ENCODE assay signal across 8 cellular contexts in genomic region chr5:111223790-111224560, GRCh38. TPM values are rescaled to one million over a fixed set of nuclear protein-coding genes. Genes with fewer than 3 reads are reported as not detected.
A peak's percentile ranks its signal among the peaks of the same experiment; 100 is the strongest.
DNase-seq lines count a peak whose midpoint lies in the region; ATAC-seq and TF ChIP-seq lines count a peak whose summit lies in the region.

CAMK4 (plus strand) TSS chr5:111224384; CDS start chr5:111224484, 100 bp downstream.

- peak within 1 kb of the TSS; percentile 84 for H3K9ac ChIP-seq in HUES64 (ENCODE audit: low read depth, low read length)

- TF ChIP-seq EP300 in ovary (IDR thresholded peaks at IDR 0.05), result no peak

- H3K27me3 ChIP-seq in HUES64 (ENCODE audit: insufficient read depth, low read length) (peaks cover 36% of the 10 kb centered on the region), SJCRH30 (no peaks in the 10 kb centered on the region), ovary (no peaks in the 10 kb centered on the region), thyroid gland (no peaks in the 10 kb centered on the region)

- H3K9me3 ChIP-seq in HUES64 (ENCODE audit: insufficient read depth, low read depth, low read length) (no peaks in the 10 kb centered on the region), SJCRH30 (replicated peaks) (no peaks in the 10 kb centered on the region), ovary (no peaks in the 10 kb centered on the region), thyroid gland (no peaks in the 10 kb centered on the region)

- no peaks in the 10 kb centered on the region for H3K9me3 Mint-ChIP-seq in activated naive CD4-positive, alpha-beta T cell treated with anti-CD3 and anti-CD28 coated beads for 36 hours

- under 1% methylated on average over 87 of the region's 88 CpGs for WGBS in HUES64
- WGBS in ovary, 3 donors, result 1% methylated on average over 48 to 88 of the region's 88 CpGs
- WGBS in thyroid gland, 2 donors, result 0% methylated on average over 3 to 13 of the region's 88 CpGs

- peak within 1 kb of the TSS; percentile 97 for H3K27ac Mint-ChIP-seq in activated naive CD4-positive, alpha-beta T cell treated with anti-CD3 and anti-CD28 coated beads for 36 hours

- CTCF ChIA-PET in activated naive CD4-positive, alpha-beta T cell treated with anti-CD3 and anti-CD28 coated beads for 36 hours (lab: Charles Lee), result interaction anchor here (0.8 to 4.2 kb wide), 16 partner anchors 8 to 132 kb away, joined by 3 to 40 read pairs (median 4); partner anchors contain the start of gene WDR36

- peak; percentile 45 for DNase-seq in DMS79 (lab: John Stamatoyannopoulos, UW)
- DNase-seq in SJCRH30, result peak; percentile 86 to 87
- DNase-seq in activated naive CD4-positive, alpha-beta T cell treated with anti-CD3 and anti-CD28 coated beads for 36 hours, result peak; percentile 75
- peak; percentile 93 for DNase-seq in glomerular visceral epithelial cell (ENCODE audit: extremely low spot score)
- DNase-seq in ovary, result peak; percentile 58 to 78 (median 75)
- peak; percentile 54 to 60 for DNase-seq in thyroid gland

- no peaks in the 10 kb centered on the region for H3K36me3 ChIP-seq in HUES64 (ENCODE audit: insufficient read depth, low read length)
- H3K36me3 ChIP-seq in SJCRH30, result no peaks in the 10 kb centered on the region
- H3K36me3 ChIP-seq in ovary, result no peaks in the 10 kb centered on the region
- H3K36me3 ChIP-seq in thyroid gland, result no peaks in the 10 kb centered on the region

- H3K27me3 Mint-ChIP-seq in activated naive CD4-positive, alpha-beta T cell treated with anti-CD3 and anti-CD28 coated beads for 36 hours (ENCODE audit: low read depth), result no peaks in the 10 kb centered on the region

- TF ChIP-seq CTCF in ovary (IDR thresholded peaks at IDR 0.05), result no peak
- peak in 1 of 6 experiments; percentile 7 for TF ChIP-seq CTCF in thyroid gland (IDR thresholded peaks at IDR 0.05)

- H3K27ac ChIP-seq in HUES64 (ENCODE audit: low read depth, low read length), result no peak within 1 kb of the TSS
- peak within 1 kb of the TSS; percentile 42 for H3K27ac ChIP-seq in SJCRH30
- no peak within 1 kb of the TSS for H3K27ac ChIP-seq in ovary
- no peak within 1 kb of the TSS for H3K27ac ChIP-seq in thyroid gland

- H3K4me3 Mint-ChIP-seq in activated naive CD4-positive, alpha-beta T cell treated with anti-CD3 and anti-CD28 coated beads for 36 hours, result peak within 1 kb of the TSS; percentile 95

- peaks cover 6% of the 10 kb centered on the region for H3K36me3 Mint-ChIP-seq in activated naive CD4-positive, alpha-beta T cell treated with anti-CD3 and anti-CD28 coated beads for 36 hours (ENCODE audit: low read depth)

- TF ChIP-seq POLR2A in ovary (IDR thresholded peaks at IDR 0.05) (no peak), thyroid gland (IDR thresholded peaks at IDR 0.05) (no peak)

- peak within 1 kb of the TSS; percentile 91 for H3K4me3 ChIP-seq in HUES64 (ENCODE audit: low read length)
- H3K4me3 ChIP-seq in SJCRH30, result peak within 1 kb of the TSS; percentile 84
- peak within 1 kb of the TSS; percentile 53 for H3K4me3 ChIP-seq in ovary
- peak within 1 kb of the TSS; percentile 32 to 47 (median 37) for H3K4me3 ChIP-seq in thyroid gland (replicated peaks in 1 of 3)

- peak; percentile 72 for ATAC-seq in GM21515 (IDR thresholded peaks at IDR 0.05; ENCODE audit: unreplicated experiment)

- H3K4me1 ChIP-seq in HUES64 (ENCODE audit: insufficient read depth, low read length) (peaks cover 21% of the 10 kb centered on the region), SJCRH30 (no peaks in the 10 kb centered on the region; the same call in 1 of the 2 replicates), ovary (ENCODE audit: insufficient read depth) (peaks cover 2% of the 10 kb centered on the region), thyroid gland (peaks cover 10 to 12% of the 10 kb centered on the region in 2 donors)

- H3K4me1 Mint-ChIP-seq in activated naive CD4-positive, alpha-beta T cell treated with anti-CD3 and anti-CD28 coated beads for 36 hours (ENCODE audit: low read depth), result peaks cover 25% of the 10 kb centered on the region

- intact Hi-C loops in activated naive CD4-positive, alpha-beta T cell treated with anti-CD3 and anti-CD28 coated beads for 36 hours (cut with micrococcal nuclease), result loop anchor here (1.0 to 10.0 kb wide), 6 partner anchors 13 to 1809 kb away; partner anchors contain the start of gene WDR36
- intact Hi-C loops in ovary (cut with DNase I) (no loop called here), thyroid gland (cut with DNase I) (no loop called here)

RNA-seq across cellular contexts. Expression of gene CAMK4, which starts in this region (rescaled TPM):
- polyA plus RNA-seq in HUES64 (2013, experiment 1 of 2), result 3.9 TPM
- 6.1 TPM for polyA plus RNA-seq in HUES64 (2013, experiment 2 of 2)
- 18.1 and 19.3 TPM in 2 replicates for total RNA-seq in SJCRH30 (2014; rRNA removed; shearing (Covaris generic))
- total RNA-seq in activated naive CD4-positive, alpha-beta T cell treated with anti-CD3 and anti-CD28 coated beads for 36 hours, result 10 to 100 TPM; 40.6 to 44.4 TPM
- total RNA-seq in ovary, result 1 to 10 TPM in 5 of 7 donors, under 1 TPM in 2; 0.36 to 5.0 (median 1.7) TPM
- 1 to 10 TPM in 1 of 2 donors, under 1 TPM in 1; 0.58 to 1.0 TPM for polyA plus RNA-seq in ovary
- total RNA-seq in thyroid gland, result 1 to 10 TPM in 3 of 4 donors, under 1 TPM in 1; 0.45 to 2.5 (median 1.4) TPM

Comparison
In these comparisons a context has a peak if more than half of its experiments do, and no peak if none do; other contexts are left out.
1. H3K4me3 ChIP-seq: peak in every context shown above with its lines; median percentile 91 in HUES64; 84 in SJCRH30; 53 in ovary; 37 in thyroid gland.